18 cellular contexts compared by ENCODE assay signal in genomic region chr22:38955926-38956325, GRCh38. TPM values are rescaled to one million over a fixed set of nuclear protein-coding genes. Genes with fewer than 3 reads are reported as not detected.
DNase-seq lines count a peak whose midpoint lies in the region; ATAC-seq lines count a peak whose summit lies in the region.
"Had no signal": no experiment of that assay in that cellular context is flagged by ENCODE, and none has a peak within 500 bp of the region (broad histone marks: within the 10 kb centered on the region; RNA-seq: fewer than 3 reads in every experiment).

No MANE protein-coding gene starts in this region.

- H3K4me3 Mint-ChIP-seq in activated CD8-positive, alpha-beta memory T cell treated with anti-CD3 and anti-CD28 coated beads, Interleukin-2, amount 10 ng/mL, durations not matched to agents 7 days and 5 days: no peak overlapping the region
- H3K4me3 Mint-ChIP-seq in activated CD8-positive, alpha-beta T cell treated with anti-CD3 and anti-CD28 coated beads, Interleukin-2, amount 10 ng/mL, durations not matched to agents 7 days and 5 days: no peak overlapping the region
- H3K4me3 Mint-ChIP-seq: CD4-positive, CD25-positive, alpha-beta regulatory T cell had no signal

- no peak overlapping the region for H3K9ac ChIP-seq in BLaER1

- H3K9me3 Mint-ChIP-seq in activated CD8-positive, alpha-beta memory T cell treated with anti-CD3 and anti-CD28 coated beads, Interleukin-2, amount 10 ng/mL, durations not matched to agents 7 days and 5 days (ENCODE audit: low read depth): no peaks in the 10 kb centered on the region
- no peaks in the 10 kb centered on the region for H3K9me3 Mint-ChIP-seq in activated CD8-positive, alpha-beta T cell treated with anti-CD3 and anti-CD28 coated beads, Interleukin-2, amount 10 ng/mL, durations not matched to agents 7 days and 5 days (ENCODE audit: insufficient read depth)
- H3K9me3 Mint-ChIP-seq: CD4-positive, CD25-positive, alpha-beta regulatory T cell had no signal

- peaks cover 62% of the 10 kb centered on the region for H3K4me1 Mint-ChIP-seq in activated CD8-positive, alpha-beta memory T cell treated with anti-CD3 and anti-CD28 coated beads, Interleukin-2, amount 10 ng/mL, durations not matched to agents 7 days and 5 days
- peaks cover 48% of the 10 kb centered on the region for H3K4me1 Mint-ChIP-seq in activated CD8-positive, alpha-beta T cell treated with anti-CD3 and anti-CD28 coated beads, Interleukin-2, amount 10 ng/mL, durations not matched to agents 7 days and 5 days (ENCODE audit: low read depth)

- H3K27me3 ChIP-seq in BLaER1: no peaks in the 10 kb centered on the region
- H3K27me3 ChIP-seq: Peyer's patch had no signal

- no peak overlapping the region for H3K27ac ChIP-seq in BLaER1
- H3K27ac ChIP-seq: A549, Peyer's patch had no signal

- DNase-seq in activated CD8-positive, alpha-beta memory T cell treated with anti-CD3 and anti-CD28 coated beads, Interleukin-2, amount 10 ng/mL, durations not matched to agents 7 days and 5 days: no peak
- DNase-seq in activated CD8-positive, alpha-beta memory T cell treated with anti-CD3 and anti-CD28 coated beads for 24 hours: no peak
- no peak for DNase-seq in activated CD8-positive, alpha-beta T cell treated with anti-CD3 and anti-CD28 coated beads, Interleukin-2, amount 10 ng/mL, durations not matched to agents 7 days and 5 days
- DNase-seq in fibroblast of gingiva (ENCODE audit: low read depth) (peak; percentile 0), NCI-H82 treated with DMSO at 0.1 percent for 48 hours (lab: John Stamatoyannopoulos, UW; ENCODE audit: unreplicated experiment) (no peak)
- no peak for DNase-seq in stimulated activated CD4-positive, alpha-beta T cell treated with anti-CD3 and anti-CD28 coated beads, Interleukin-1b, Interleukin-23, amount 100 ng/mL, for 48 hours
- DNase-seq: CD4-positive, CD25-positive, alpha-beta regulatory T cell; DMS79; NCI-H1436 treated with DMSO at 0.1 percent for 48 hours; NCI-H2081; NCI-H510A treated with DMSO at 0.1 percent for 48 hours had no signal

- CTCF ChIA-PET in activated CD8-positive, alpha-beta memory T cell treated with anti-CD3 and anti-CD28 coated beads, Interleukin-2, amount 10 ng/mL, durations not matched to agents 7 days and 5 days (lab: Charles Lee): interaction anchor here (1.0 to 1.1 kb wide), 2 partner anchors 47 to 85 kb away, joined by 3 read pairs; no protein-coding TSS in a partner anchor
- CTCF ChIA-PET in activated CD8-positive, alpha-beta T cell treated with anti-CD3 and anti-CD28 coated beads, Interleukin-2, amount 10 ng/mL, durations not matched to agents 7 days and 5 days (lab: Charles Lee): interaction anchor here (6.2 kb wide), 1 partner anchor 86 kb away, joined by 28 read pairs; no protein-coding TSS in a partner anchor

- POLR2A ChIA-PET in activated CD8-positive, alpha-beta T cell treated with anti-CD3 and anti-CD28 coated beads, Interleukin-2, amount 10 ng/mL, durations not matched to agents 7 days and 5 days (lab: Charles Lee): no interaction called here

- peaks cover 35% of the 10 kb centered on the region for H3K4me1 ChIP-seq in BLaER1

- no peak for ATAC-seq in activated CD8-positive, alpha-beta memory T cell treated with anti-CD3 and anti-CD28 coated beads, Interleukin-2, amount 10 ng/mL, durations not matched to agents 7 days and 5 days
- ATAC-seq in activated CD8-positive, alpha-beta T cell treated with anti-CD3 and anti-CD28 coated beads, Interleukin-2, amount 10 ng/mL, durations not matched to agents 7 days and 5 days: no peak
- ATAC-seq in GM18907 (IDR thresholded peaks at IDR 0.05; ENCODE audit: unreplicated experiment): no peak
- ATAC-seq: GM12878, K562 had no signal

- H3K27me3 Mint-ChIP-seq in activated CD8-positive, alpha-beta memory T cell treated with anti-CD3 and anti-CD28 coated beads, Interleukin-2, amount 10 ng/mL, durations not matched to agents 7 days and 5 days: peaks cover 6% of the 10 kb centered on the region
- H3K27me3 Mint-ChIP-seq in activated CD8-positive, alpha-beta T cell treated with anti-CD3 and anti-CD28 coated beads, Interleukin-2, amount 10 ng/mL, durations not matched to agents 7 days and 5 days (ENCODE audit: low read depth): peaks cover 3% of the 10 kb centered on the region

- H3K27ac Mint-ChIP-seq in activated CD8-positive, alpha-beta memory T cell treated with anti-CD3 and anti-CD28 coated beads, Interleukin-2, amount 10 ng/mL, durations not matched to agents 7 days and 5 days: peak overlapping the region; percentile 90
- peak overlapping the region; percentile 35 for H3K27ac Mint-ChIP-seq in activated CD8-positive, alpha-beta T cell treated with anti-CD3 and anti-CD28 coated beads, Interleukin-2, amount 10 ng/mL, durations not matched to agents 7 days and 5 days

- no peaks in the 10 kb centered on the region for H3K36me3 ChIP-seq in BLaER1
- H3K36me3 ChIP-seq: Peyer's patch had no signal

- H3K9me3 ChIP-seq in BLaER1: no peaks in the 10 kb centered on the region
- H3K9me3 ChIP-seq: A549, Peyer's patch had no signal

- no peak overlapping the region for H3K4me3 ChIP-seq in BLaER1
- H3K4me3 ChIP-seq: A549, GM12878, K562, Peyer's patch had no signal

- H3K36me3 Mint-ChIP-seq in activated CD8-positive, alpha-beta memory T cell treated with anti-CD3 and anti-CD28 coated beads, Interleukin-2, amount 10 ng/mL, durations not matched to agents 7 days and 5 days: no peaks in the 10 kb centered on the region
- H3K36me3 Mint-ChIP-seq in activated CD8-positive, alpha-beta T cell treated with anti-CD3 and anti-CD28 coated beads, Interleukin-2, amount 10 ng/mL, durations not matched to agents 7 days and 5 days (ENCODE audit: low read depth): no peaks in the 10 kb centered on the region
- H3K36me3 Mint-ChIP-seq: CD4-positive, CD25-positive, alpha-beta regulatory T cell had no signal

- H4K20me1 ChIP-seq in BLaER1: no peaks in the 10 kb centered on the region

- H3K4me2 ChIP-seq in BLaER1: peak overlapping the region; percentile 22; the same call in 1 of the 2 replicates
- H3K4me2 ChIP-seq: A549 had no signal

RNA-seq across cellular contexts. Expression of gene APOBEC3A, which starts 1.5 kb away (rescaled TPM):
- total RNA-seq in activated CD8-positive, alpha-beta memory T cell treated with anti-CD3 and anti-CD28 coated beads, Interleukin-2, amount 10 ng/mL, durations not matched to agents 7 days and 5 days: not detected
- not detected for total RNA-seq in activated CD8-positive, alpha-beta T cell treated with anti-CD3 and anti-CD28 coated beads, Interleukin-2, amount 10 ng/mL, durations not matched to agents 7 days and 5 days
- total RNA-seq: CD4-positive, CD25-positive, alpha-beta regulatory T cell; G401; GM12878; K562 had no signal

RNA-seq across cellular contexts. Expression of gene APOBEC3B, which starts 26.2 kb away (rescaled TPM):
- 10 to 100 TPM; 32.8 to 82.6 TPM for total RNA-seq in activated CD8-positive, alpha-beta memory T cell treated with anti-CD3 and anti-CD28 coated beads, Interleukin-2, amount 10 ng/mL, durations not matched to agents 7 days and 5 days
- total RNA-seq in activated CD8-positive, alpha-beta T cell treated with anti-CD3 and anti-CD28 coated beads, Interleukin-2, amount 10 ng/mL, durations not matched to agents 7 days and 5 days: 10 to 100 TPM; 12.1 to 13.3 TPM

RNA-seq across cellular contexts. Expression of gene APOBEC3C, which starts 58.1 kb away (rescaled TPM):
- 100 to 1,000 TPM; 147 to 176 TPM for total RNA-seq in activated CD8-positive, alpha-beta memory T cell treated with anti-CD3 and anti-CD28 coated beads, Interleukin-2, amount 10 ng/mL, durations not matched to agents 7 days and 5 days
- 100 to 1,000 TPM; 138 to 147 TPM for total RNA-seq in activated CD8-positive, alpha-beta T cell treated with anti-CD3 and anti-CD28 coated beads, Interleukin-2, amount 10 ng/mL, durations not matched to agents 7 days and 5 days
